In the genomic region with DNA sequence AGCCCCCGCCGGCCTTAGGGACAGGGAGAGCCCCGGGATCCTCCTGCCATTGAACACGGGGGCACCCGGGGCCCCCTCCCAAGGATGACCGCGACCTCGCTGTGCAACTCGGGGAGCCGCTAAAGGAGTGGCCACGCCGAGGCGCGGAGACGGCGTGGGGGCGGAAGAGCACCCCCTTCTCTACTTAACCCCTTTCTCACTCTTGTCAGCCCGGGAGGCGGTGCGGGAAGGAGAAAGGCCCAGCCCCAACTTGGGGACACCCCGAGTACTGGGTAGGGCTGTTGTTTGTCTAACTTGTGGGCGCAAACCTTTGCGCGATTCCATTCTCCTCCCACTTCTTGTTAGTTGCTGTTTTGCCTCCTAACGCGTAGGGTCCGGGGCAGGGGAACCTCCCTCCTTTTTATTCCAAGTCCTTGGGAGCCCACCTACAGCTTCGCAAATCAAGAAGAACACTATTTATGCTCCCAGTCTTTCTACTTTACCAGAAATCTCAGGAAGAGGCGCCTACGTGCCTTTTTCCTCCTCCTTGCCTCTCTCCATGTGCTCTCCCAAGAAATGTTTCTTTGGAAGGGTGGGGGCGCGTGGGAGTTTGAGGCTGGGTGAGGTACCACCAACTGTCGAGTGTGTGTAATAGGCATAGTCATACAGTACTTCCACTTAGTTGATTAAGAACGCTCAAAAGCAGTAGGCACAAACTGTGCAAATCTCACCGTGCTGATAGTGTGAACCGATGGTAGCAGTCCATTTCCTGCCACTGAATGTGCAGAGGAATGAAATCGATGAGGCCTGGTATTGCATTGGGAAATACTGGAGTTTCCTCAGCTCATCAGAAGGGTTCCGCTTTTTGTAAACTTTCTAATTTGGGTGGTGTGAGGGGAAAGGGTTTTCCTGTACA, we compare ENCODE assay signal across 8 cellular contexts. TPM values are rescaled to one million over a fixed set of nuclear protein-coding genes. Genes with fewer than 3 reads are reported as not detected.
A peak's percentile ranks its signal among the peaks of the same experiment; 100 is the strongest.
DNase-seq lines count a peak whose midpoint lies in the region; ATAC-seq lines count a peak whose summit lies in the region.

No MANE protein-coding gene starts in this region.

- no peaks in the 10 kb centered on the region for H3K36me3 ChIP-seq in SJSA1
- no peaks in the 10 kb centered on the region for H3K36me3 ChIP-seq in iPS DF 6.9 (ENCODE audit: control insufficient read depth, insufficient read depth, low read length)

- peak; percentile 33 for ATAC-seq in HG03095 (IDR thresholded peaks at IDR 0.05; ENCODE audit: unreplicated experiment)

- peak overlapping the region; percentile 48 for H3K4me3 ChIP-seq in SJSA1
- H3K4me3 ChIP-seq in iPS DF 6.9 (ENCODE audit: low read length): peak overlapping the region; percentile 73; the same call in 1 of the 2 replicates
- H3K4me3 ChIP-seq in skeletal muscle cell (ENCODE audit: low read depth, low read length): peak overlapping the region; percentile 69

- WGBS in iPS DF 6.9 (ENCODE audit: insufficient coverage, insufficient read length): no CpG with 5 or more reads among the region's 38 CpGs

- no peaks in the 10 kb centered on the region for H3K4me1 ChIP-seq in SJSA1 (replicated peaks)
- H3K4me1 ChIP-seq in iPS DF 6.9 (ENCODE audit: control insufficient read depth, insufficient read depth, low read length): no peaks in the 10 kb centered on the region; the same call in 1 of the 2 replicates

- DNase-seq in NK-92 treated with Interleukin-12 subunit alpha and Interleukin-12 subunit beta, amount 100 ng/mL, for 24 hours (lab: John Stamatoyannopoulos, UW): peak; percentile 31
- no peak for DNase-seq in NK-92 (lab: John Stamatoyannopoulos, UW; ENCODE audit: unreplicated experiment)
- peak; percentile 16 to 30 for DNase-seq in SJSA1 (ENCODE audit: low read depth in 1 of 2, low spot score in 2 of 2)
- DNase-seq in amygdala (lab: John Stamatoyannopoulos, UW): peak in 44 of 56 donors; percentile 0 to 64 (median 10)
- DNase-seq in iPS DF 6.9 (ENCODE audit: low read depth, low spot score): no peak
- no peak for DNase-seq in skeletal muscle cell (ENCODE audit: low read depth)
- DNase-seq in DMS79 (lab: John Stamatoyannopoulos, UW): no peak

- H3K9me3 ChIP-seq in SJSA1 (replicated peaks) (no peaks in the 10 kb centered on the region), iPS DF 6.9 (ENCODE audit: control insufficient read depth, insufficient read depth, low read length) (no peaks in the 10 kb centered on the region)

- H3K27me3 ChIP-seq in SJSA1 (replicated peaks) (no peaks in the 10 kb centered on the region), iPS DF 6.9 (ENCODE audit: control insufficient read depth, insufficient read depth, low read length) (no peaks in the 10 kb centered on the region)

- no peak overlapping the region for H3K27ac ChIP-seq in SJSA1
- no peak overlapping the region for H3K27ac ChIP-seq in iPS DF 6.9 (ENCODE audit: low read length)

RNA-seq across cellular contexts. Expression of a gene that starts 0.8 kb away (rescaled TPM):
- 1.8 and 4.1 TPM in 2 replicates for total RNA-seq in SJSA1 (2014; rRNA removed; shearing (Covaris generic))

Comparison
In these comparisons a context has a peak if more than half of its experiments do, and no peak if none do; other contexts are left out.
1. DNase-seq: peak in NK-92 treated with Interleukin-12 subunit alpha and Interleukin-12 subunit beta, amount 100 ng/mL, for 24 hours (single experiment), SJSA1 (2 of 2) and amygdala (44 of 56); none in NK-92 (single experiment), iPS DF 6.9 (single experiment), skeletal muscle cell (single experiment) and DMS79 (single experiment).
2. Peak in every context shown above with its lines, with median percentiles within 50 percentile points of each other: H3K4me3 ChIP-seq.